Comparison of ENCODE assay signal across 9 cellular contexts in the genomic region with DNA sequence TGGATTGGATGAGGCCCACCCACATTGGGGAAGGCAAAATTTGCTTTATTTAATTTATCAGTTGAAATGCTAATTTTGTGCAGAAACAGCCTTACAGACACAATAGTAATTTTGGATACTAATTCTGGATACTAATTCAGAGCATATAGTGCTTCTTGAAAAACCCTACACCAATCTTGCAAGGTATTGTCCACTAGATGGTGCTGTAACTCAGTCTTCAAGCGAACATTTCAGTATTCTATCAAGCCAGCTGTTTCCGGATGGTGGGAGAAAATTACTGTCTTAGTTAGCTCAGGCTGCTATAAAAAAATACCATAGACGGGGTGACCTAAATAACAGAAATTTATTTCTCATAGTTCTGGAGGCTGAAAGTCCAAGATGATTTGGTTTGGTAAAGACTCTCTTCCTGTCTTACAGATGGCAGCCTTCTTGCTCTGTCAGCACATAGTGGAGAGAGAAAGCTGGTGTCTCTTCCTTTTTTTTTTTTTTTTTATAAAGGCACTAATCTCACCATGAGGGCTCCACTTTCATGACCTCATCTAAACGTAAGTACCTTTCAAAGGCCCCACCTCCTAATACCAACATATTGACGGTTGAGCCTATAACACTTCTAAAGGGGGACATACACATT.
DNase-seq lines count a peak whose midpoint lies in the region; ATAC-seq, FAIRE-seq and TF ChIP-seq lines count a peak whose summit lies in the region.
"Had no signal": no experiment of that assay in that cellular context is flagged by ENCODE, and none has a peak within 500 bp of the region (broad histone marks: within the 10 kb centered on the region; RNA-seq: fewer than 3 reads in every experiment).

No MANE protein-coding gene starts in this region.

- no peaks in the 10 kb centered on the region for H3K27me3 Mint-ChIP-seq in neural progenitor cell (ENCODE audit: insufficient read depth, low read depth)
- no peaks in the 10 kb centered on the region for H3K27me3 Mint-ChIP-seq in activated naive CD8-positive, alpha-beta T cell treated with anti-CD3 and anti-CD28 coated beads for 36 hours
- H3K27me3 Mint-ChIP-seq in activated CD8-positive, alpha-beta memory T cell treated with anti-CD3 and anti-CD28 coated beads, Interleukin-2, amount 10 ng/mL, durations not matched to agents 7 days and 5 days: no peaks in the 10 kb centered on the region

- FAIRE-seq in GM12878 (lab: Jason Lieb, UNC): no peak

- no peaks in the 10 kb centered on the region for H3K79me2 ChIP-seq in GM12878 (ENCODE audit: control insufficient read depth, insufficient read depth, low read length)
- no peaks in the 10 kb centered on the region for H3K79me2 ChIP-seq in neural progenitor cell (ENCODE audit: low read depth)
- H3K79me2 ChIP-seq: parathyroid adenoma had no signal

- SMC1A ChIA-PET in GM12878 (lab: Charles Lee; ENCODE audit: uncharacterized antibody, unreplicated experiment): interaction anchor here (0.6 to 4.8 kb wide), 12 partner anchors 11 to 1859 kb away, joined by 3 to 41 read pairs (median 4); no protein-coding TSS in a partner anchor

- no peak overlapping the region for H3K4me3 ChIP-seq in GM12878
- no peak overlapping the region for H3K4me3 ChIP-seq in neural progenitor cell
- no peak overlapping the region for H3K4me3 ChIP-seq in gastroesophageal sphincter

- DNase-seq in H4 (ENCODE audit: low spot score) (peak; percentile 63), NCI-H1694 treated with DMSO at 0.1 percent for 48 hours (lab: John Stamatoyannopoulos, UW) (peak; percentile 83), GM12878 (ENCODE audit: low read depth, low spot score) (peak; percentile 0), neural progenitor cell (ENCODE audit: low spot score) (peak; percentile 77)
- DNase-seq in activated naive CD8-positive, alpha-beta T cell treated with anti-CD3 and anti-CD28 coated beads for 36 hours: no peak
- no peak for DNase-seq in activated CD8-positive, alpha-beta memory T cell treated with anti-CD3 and anti-CD28 coated beads, Interleukin-2, amount 10 ng/mL, durations not matched to agents 7 days and 5 days

- H3K36me3 ChIP-seq in GM12878 (ENCODE audit: control insufficient read depth in 2 of 2, insufficient read depth in 2 of 2, low read length in 1 of 2) (no peaks in the 10 kb centered on the region), neural progenitor cell (no peaks in the 10 kb centered on the region), gastroesophageal sphincter (no peaks in the 10 kb centered on the region)

- no peaks in the 10 kb centered on the region for H3F3A ChIP-seq in neural progenitor cell (ENCODE audit: low read depth)

- POLR2A ChIA-PET in GM12878 (lab: Charles Lee): interaction anchor here (0.6 kb wide), 1 partner anchor 423 kb away, joined by 3 read pairs; no protein-coding TSS in a partner anchor

- 27% methylated on average over 5 of the region's 5 CpGs for WGBS in GM12878 (ENCODE audit: insufficient coverage, insufficient replicate concordance, low lambda C conversion rate, missing lambda C conversion rate)
- WGBS in gastroesophageal sphincter (ENCODE audit: low coverage in 1 of 2), 2 donors: 31 to 43% methylated on average over 5 of the region's 5 CpGs

- H3K9ac ChIP-seq in GM12878 (ENCODE audit: control insufficient read depth, insufficient read depth, low read length): no peak overlapping the region
- no peak overlapping the region for H3K9ac ChIP-seq in neural progenitor cell
- H3K9ac ChIP-seq: parathyroid adenoma had no signal

- H4K20me1 ChIP-seq in GM12878 (ENCODE audit: control insufficient read depth, insufficient read depth) (no peaks in the 10 kb centered on the region), neural progenitor cell (ENCODE audit: low read depth) (no peaks in the 10 kb centered on the region)

- peak; percentile 54 for TF ChIP-seq RAD21 in GM12878 (IDR thresholded peaks at IDR 0.05; ENCODE audit: insufficient read depth, low read depth, low read length)

- RAD21 ChIA-PET in GM12878 (lab: Charles Lee; ENCODE audit: unreplicated experiment): interaction anchor here (0.6 to 2.3 kb wide), 9 partner anchors 9 to 1033 kb away, joined by 3 to 12 read pairs (median 3); no protein-coding TSS in a partner anchor

- no peak overlapping the region for H3K4me3 Mint-ChIP-seq in neural progenitor cell
- H3K4me3 Mint-ChIP-seq in activated naive CD8-positive, alpha-beta T cell treated with anti-CD3 and anti-CD28 coated beads for 36 hours: no peak overlapping the region
- H3K4me3 Mint-ChIP-seq in activated CD8-positive, alpha-beta memory T cell treated with anti-CD3 and anti-CD28 coated beads, Interleukin-2, amount 10 ng/mL, durations not matched to agents 7 days and 5 days: no peak overlapping the region

- CTCF ChIA-PET in GM12878 (lab: Yijun Ruan, JAX): interaction anchor here (0.6 to 5.3 kb wide), 20 partner anchors 11 to 552 kb away, joined by 3 to 39 read pairs (median 4); no protein-coding TSS in a partner anchor
- CTCF ChIA-PET in activated CD8-positive, alpha-beta memory T cell treated with anti-CD3 and anti-CD28 coated beads, Interleukin-2, amount 10 ng/mL, durations not matched to agents 7 days and 5 days (lab: Charles Lee): no interaction called here

- no peaks in the 10 kb centered on the region for H3K9me3 ChIP-seq in GM12878 (replicated peaks; ENCODE audit: control insufficient read depth, insufficient read depth, low read length)
- H3K9me3 ChIP-seq in neural progenitor cell (ENCODE audit: low read depth): no peaks in the 10 kb centered on the region
- H3K9me3 ChIP-seq in gastroesophageal sphincter: no peaks in the 10 kb centered on the region

- intact Hi-C loops in GM12878 (cut with micrococcal nuclease; ENCODE audit: unreplicated experiment): loop anchor here (2.0 to 10.0 kb wide), 3 partner anchors 232 to 550 kb away; no protein-coding TSS in a partner anchor

- H3K4me1 ChIP-seq in GM12878 (ENCODE audit: control insufficient read depth, insufficient read depth, low read length) (no peaks in the 10 kb centered on the region), neural progenitor cell (no peaks in the 10 kb centered on the region), gastroesophageal sphincter (no peaks in the 10 kb centered on the region)
- H3K4me1 ChIP-seq: parathyroid adenoma had no signal

- H3K27ac Mint-ChIP-seq in neural progenitor cell: no peak overlapping the region
- no peak overlapping the region for H3K27ac Mint-ChIP-seq in activated naive CD8-positive, alpha-beta T cell treated with anti-CD3 and anti-CD28 coated beads for 36 hours
- H3K27ac Mint-ChIP-seq in activated CD8-positive, alpha-beta memory T cell treated with anti-CD3 and anti-CD28 coated beads, Interleukin-2, amount 10 ng/mL, durations not matched to agents 7 days and 5 days: no peak overlapping the region

- ATAC-seq in GM12878 (peak; percentile 80), HG02840 (IDR thresholded peaks at IDR 0.05; ENCODE audit: low FRiP score, unreplicated experiment) (no peak), gastroesophageal sphincter (no peak)
- no peak for ATAC-seq in activated CD8-positive, alpha-beta memory T cell treated with anti-CD3 and anti-CD28 coated beads, Interleukin-2, amount 10 ng/mL, durations not matched to agents 7 days and 5 days

- BruUV-seq in GM12878 (replicated peaks; lab: Mats Ljungman, UMichigan): no TSS peak

- TF ChIP-seq EP300 in GM12878 (IDR thresholded peaks at IDR 0.05; ENCODE audit: borderline replicate concordance in 1 of 2, control insufficient read depth in 1 of 2, low read depth in 2 of 2, low read length in 2 of 2): no peak
- no peak for TF ChIP-seq EP300 in gastroesophageal sphincter (IDR thresholded peaks at IDR 0.05)

- peaks cover 12% of the 10 kb centered on the region for H3K9me3 Mint-ChIP-seq in neural progenitor cell
- H3K9me3 Mint-ChIP-seq in activated naive CD8-positive, alpha-beta T cell treated with anti-CD3 and anti-CD28 coated beads for 36 hours: peaks cover 6% of the 10 kb centered on the region
- peaks cover 4% of the 10 kb centered on the region for H3K9me3 Mint-ChIP-seq in activated CD8-positive, alpha-beta memory T cell treated with anti-CD3 and anti-CD28 coated beads, Interleukin-2, amount 10 ng/mL, durations not matched to agents 7 days and 5 days (ENCODE audit: low read depth)

- H3K36me3 Mint-ChIP-seq in neural progenitor cell: no peaks in the 10 kb centered on the region
- H3K36me3 Mint-ChIP-seq in activated naive CD8-positive, alpha-beta T cell treated with anti-CD3 and anti-CD28 coated beads for 36 hours: no peaks in the 10 kb centered on the region
- no peaks in the 10 kb centered on the region for H3K36me3 Mint-ChIP-seq in activated CD8-positive, alpha-beta memory T cell treated with anti-CD3 and anti-CD28 coated beads, Interleukin-2, amount 10 ng/mL, durations not matched to agents 7 days and 5 days

- TF ChIP-seq CTCF in GM12878 (IDR thresholded peaks at IDR 0.05 in 2 of 3, conservative IDR thresholded peaks at IDR 0.05 in 1 of 3; ENCODE audit: control insufficient read depth in 2 of 3, extremely low read depth in 1 of 3, insufficient read depth in 1 of 3, low read depth in 3 of 3, low read length in 3 of 3) (peak; percentile 46 to 56 (median 54); a peak in 4 of 6 replicates), neural progenitor cell (IDR thresholded peaks at IDR 0.05) (peak; percentile 85), gastroesophageal sphincter (IDR thresholded peaks at IDR 0.05) (no peak)

- H3K4me2 ChIP-seq in GM12878 (ENCODE audit: control insufficient read depth, insufficient read depth) (no peak overlapping the region), neural progenitor cell (no peak overlapping the region)

- H3K27ac ChIP-seq in GM12878 (ENCODE audit: control insufficient read depth, insufficient read depth): no peak overlapping the region
- H3K27ac ChIP-seq in neural progenitor cell: no peak overlapping the region
- H3K27ac ChIP-seq in gastroesophageal sphincter: no peak overlapping the region
- H3K27ac ChIP-seq: parathyroid adenoma had no signal

- no peaks in the 10 kb centered on the region for H3K4me1 Mint-ChIP-seq in neural progenitor cell
- H3K4me1 Mint-ChIP-seq in activated naive CD8-positive, alpha-beta T cell treated with anti-CD3 and anti-CD28 coated beads for 36 hours: no peaks in the 10 kb centered on the region
- H3K4me1 Mint-ChIP-seq in activated CD8-positive, alpha-beta memory T cell treated with anti-CD3 and anti-CD28 coated beads, Interleukin-2, amount 10 ng/mL, durations not matched to agents 7 days and 5 days: no peaks in the 10 kb centered on the region

- H3K27me3 ChIP-seq in GM12878 (replicated peaks in 1 of 2; ENCODE audit: control insufficient read depth in 2 of 2, insufficient read depth in 2 of 2, low read length in 1 of 2) (no peaks in the 10 kb centered on the region), neural progenitor cell (no peaks in the 10 kb centered on the region), gastroesophageal sphincter (no peaks in the 10 kb centered on the region)

- in situ Hi-C loops in GM12878 (cut with MboI): no loop called here

- H2AFZ ChIP-seq in GM12878 (ENCODE audit: control insufficient read depth, low read depth, low read length) (no peak overlapping the region), neural progenitor cell (replicated peaks) (peak overlapping the region; percentile 51)
- H2AFZ ChIP-seq: parathyroid adenoma had no signal

- TF ChIP-seq POLR2A in GM12878 (IDR thresholded peaks at IDR 0.05; ENCODE audit: low read depth, low read length) (no peak), gastroesophageal sphincter (IDR thresholded peaks at IDR 0.05) (no peak)

TF ChIP-seq in GM12878, 131 proteins besides CTCF, POLR2A, EP300 and RAD21 (continues in another document):
- TF ChIP-seq RCOR1 (conservative IDR thresholded peaks at IDR 0.05; ENCODE audit: low read depth, low read length) (no peak), TBL1XR1 (IDR thresholded peaks at IDR 0.05; ENCODE audit: low read depth, low read length) (no peak)

Comparison
In these comparisons a context has a peak if more than half of its experiments do, and no peak if none do; other contexts are left out.
1. DNase-seq: peak in H4 (single experiment), NCI-H1694 treated with DMSO at 0.1 percent for 48 hours (single experiment), GM12878 (single experiment) and neural progenitor cell (single experiment); none in activated naive CD8-positive, alpha-beta T cell treated with anti-CD3 and anti-CD28 coated beads for 36 hours (single experiment) and activated CD8-positive, alpha-beta memory T cell treated with anti-CD3 and anti-CD28 coated beads, Interleukin-2, amount 10 ng/mL, durations not matched to agents 7 days and 5 days (single experiment).
2. CTCF ChIP-seq: peak in GM12878 (3 of 3) and neural progenitor cell (single experiment); none in gastroesophageal sphincter (0 of 4).